ENCODE assay signal across 25 cellular contexts in the genomic region with DNA sequence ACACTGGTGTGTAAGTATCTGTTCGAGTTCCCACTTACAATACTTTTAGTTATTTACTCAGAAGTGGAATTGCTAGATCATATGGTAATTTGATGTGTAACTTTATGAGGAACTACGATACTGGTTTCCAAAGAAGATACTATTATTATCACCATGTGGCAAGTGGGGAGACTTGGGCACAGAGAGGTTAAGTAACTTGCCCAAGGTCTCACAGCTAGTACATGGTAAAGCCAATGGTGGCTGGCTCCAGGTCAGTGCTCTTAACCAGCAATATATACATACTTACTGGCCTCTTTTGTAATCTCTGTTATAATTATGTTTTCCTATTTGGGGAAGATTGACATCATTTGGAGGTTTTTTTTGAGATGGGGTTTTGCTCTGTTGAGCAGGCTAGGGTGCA.
"Had no signal": no experiment of that assay in that cellular context is flagged by ENCODE, and none has a peak within 500 bp of the region (broad histone marks: within the 10 kb centered on the region; RNA-seq: fewer than 3 reads in every experiment).

No MANE protein-coding gene starts in this region.

- H3K4me1 Mint-ChIP-seq: mesothelial cell of epicardium had no signal

- ATAC-seq: foreskin keratinocyte; gastroesophageal sphincter; heart right ventricle; left cardiac atrium; left lung; left ventricle myocardium superior; lower lobe of right lung; mucosa of descending colon; naive thymus-derived CD8-positive, alpha-beta T cell had no signal

- H3K27ac Mint-ChIP-seq: mesothelial cell of epicardium; naive thymus-derived CD8-positive, alpha-beta T cell had no signal

- H3K4me1 ChIP-seq: esophagus muscularis mucosa, foreskin keratinocyte, heart right ventricle, left lung, lower lobe of right lung had no signal

- H3K4me3 ChIP-seq: coronary artery, dorsolateral prefrontal cortex, esophagus muscularis mucosa, gastroesophageal sphincter, heart right ventricle, left lung, lower lobe of right lung, mucosa of descending colon had no signal

- H3K36me3 ChIP-seq: esophagus muscularis mucosa, gastroesophageal sphincter, left lung, lower lobe of right lung had no signal

- H3K9me3 Mint-ChIP-seq: mesothelial cell of epicardium; naive B cell; naive thymus-derived CD8-positive, alpha-beta T cell had no signal

- H3K27me3 ChIP-seq: dorsolateral prefrontal cortex, esophagus muscularis mucosa, foreskin keratinocyte, gastroesophageal sphincter, heart right ventricle, left lung had no signal

- H3K36me3 Mint-ChIP-seq: naive B cell; naive thymus-derived CD8-positive, alpha-beta T cell had no signal

- DNase-seq: dermis blood vessel endothelial cell; dorsolateral prefrontal cortex; effector CD4-positive, alpha-beta T cell; effector memory CD4-positive, alpha-beta T cell; foreskin keratinocyte; glutamatergic neuron; head of caudate nucleus; heart right ventricle; hippocampal formation; left cardiac atrium; left lung; left ventricle myocardium superior; lower lobe of right lung; mesenchymal stem cell; mucosa of descending colon; naive B cell; naive thymus-derived CD8-positive, alpha-beta T cell had no signal

- FAIRE-seq: endothelial cell of umbilical vein, frontal cortex, islet of Langerhans, keratinocyte had no signal

- H3K27ac ChIP-seq: coronary artery, dorsolateral prefrontal cortex, esophagus muscularis mucosa, foreskin keratinocyte, gastroesophageal sphincter, heart right ventricle, left lung, lower lobe of right lung had no signal

- H3K4me3 Mint-ChIP-seq: mesothelial cell of epicardium; naive B cell; naive thymus-derived CD8-positive, alpha-beta T cell had no signal

- H3K9me3 ChIP-seq: esophagus muscularis mucosa, gastroesophageal sphincter, heart right ventricle, left lung, lower lobe of right lung, mucosa of descending colon had no signal
